In genomic region chr15:40471778-40472130, GRCh38 we compare ENCODE assay signal across 8 cellular contexts. TPM values are rescaled to one million over a fixed set of nuclear protein-coding genes. Genes with fewer than 3 reads are reported as not detected.
DNase-seq lines count a peak whose midpoint lies in the region; ATAC-seq and TF ChIP-seq lines count a peak whose summit lies in the region.

No MANE protein-coding gene starts in this region.

- H3F3A ChIP-seq in PC-9 (ENCODE audit: insufficient read depth, low read depth) = peaks cover 22% of the 10 kb centered on the region; the same call in 1 of the 2 replicates

- H3K4me3 Mint-ChIP-seq in CD8-positive, alpha-beta T cell = peak overlapping the region; percentile 89

- H3K4me2 ChIP-seq in PC-9 = peak overlapping the region; percentile 77

- H3K9me3 Mint-ChIP-seq in CD8-positive, alpha-beta T cell = no peaks in the 10 kb centered on the region

- peaks cover 15% of the 10 kb centered on the region for H3K4me1 Mint-ChIP-seq in CD8-positive, alpha-beta T cell (ENCODE audit: low read depth)

- peak overlapping the region; percentile 88 for H3K4me3 ChIP-seq in CD8-positive, alpha-beta T cell (ENCODE audit: low read depth, low read length)
- H3K4me3 ChIP-seq in PC-9 (peak overlapping the region; percentile 66), colonic mucosa (peak overlapping the region; percentile 87), lower lobe of right lung (peak overlapping the region; percentile 96), urinary bladder (ENCODE audit: low read depth, low read length) (peak overlapping the region; percentile 72)

- CTCF ChIA-PET in CD8-positive, alpha-beta T cell (lab: Charles Lee) = no interaction called here
- CTCF ChIA-PET in PC-9 (lab: Charles Lee) = interaction anchor here (0.6 kb wide), 1 partner anchor 422 kb away, joined by 5 read pairs; no protein-coding TSS in a partner anchor

- H3K9me3 ChIP-seq in CD8-positive, alpha-beta T cell (ENCODE audit: low read length) = no peaks in the 10 kb centered on the region
- H3K9me3 ChIP-seq in PC-9 (ENCODE audit: insufficient read depth, low read depth) = no peaks in the 10 kb centered on the region
- H3K9me3 ChIP-seq in colonic mucosa = no peaks in the 10 kb centered on the region
- H3K9me3 ChIP-seq in lower lobe of right lung = no peaks in the 10 kb centered on the region

- H3K36me3 ChIP-seq in CD8-positive, alpha-beta T cell (ENCODE audit: insufficient read depth, low read length) = peaks cover under 1% of the 10 kb centered on the region
- H3K36me3 ChIP-seq in PC-9 (ENCODE audit: low read depth) = no peaks in the 10 kb centered on the region
- no peaks in the 10 kb centered on the region for H3K36me3 ChIP-seq in colonic mucosa
- peaks cover 4% of the 10 kb centered on the region for H3K36me3 ChIP-seq in lower lobe of right lung
- no peaks in the 10 kb centered on the region for H3K36me3 ChIP-seq in urinary bladder (ENCODE audit: insufficient read depth)

- peak overlapping the region; percentile 84 to 93 for H3K9ac ChIP-seq in colonic mucosa (ENCODE audit: low read depth in 2 of 2, low read length in 2 of 2)

- peak in 2 of 7 experiments; percentile 22 to 61 for DNase-seq in CD8-positive, alpha-beta T cell
- DNase-seq in PC-9 (peak; percentile 88 to 90), colonic mucosa (no peak), lower lobe of right lung (peak; percentile 61), NCI-H2227 (lab: John Stamatoyannopoulos, UW; ENCODE audit: unreplicated experiment) (no peak), NCI-H2029 treated with DMSO at 0.1 percent for 48 hours (lab: John Stamatoyannopoulos, UW) (no peak)

- H3K4me1 ChIP-seq in CD8-positive, alpha-beta T cell (ENCODE audit: insufficient read depth, low read length) = peaks cover 22% of the 10 kb centered on the region
- H3K4me1 ChIP-seq in PC-9 (replicated peaks; ENCODE audit: insufficient read depth) (peaks cover 17% of the 10 kb centered on the region), colonic mucosa (no peaks in the 10 kb centered on the region), lower lobe of right lung (peaks cover 19% of the 10 kb centered on the region), urinary bladder (ENCODE audit: insufficient read depth) (no peaks in the 10 kb centered on the region)

- whole genome bisulfite sequencing in urinary bladder = 8% methylated on average over 18 of the region's 18 CpGs

- H4K20me1 ChIP-seq in PC-9 (ENCODE audit: insufficient read depth) = no peaks in the 10 kb centered on the region

- POLR2A ChIA-PET in CD8-positive, alpha-beta T cell (lab: Charles Lee) = no interaction called here
- POLR2A ChIA-PET in PC-9 (lab: Charles Lee; ENCODE audit: unreplicated experiment) = no interaction called here

- intact Hi-C loops in CD8-positive, alpha-beta T cell (cut with DNase I, micrococcal nuclease) = loop anchor here in 1 of 2 experiments (2.0 to 5.0 kb wide), 2 partner anchors 19 to 36 kb away; no protein-coding TSS in a partner anchor
- intact Hi-C loops in PC-9 (cut with micrococcal nuclease; ENCODE audit: unreplicated experiment) (loop anchor here (2.0 to 5.0 kb wide), 3 partner anchors 31 to 93 kb away; partner anchors contain the start of genes BAHD1 and CCDC32), colonic mucosa (cut with DNase I) (no loop called here), lower lobe of right lung (cut with DNase I) (no loop called here)

- peak overlapping the region; percentile 85 for H3K27ac Mint-ChIP-seq in CD8-positive, alpha-beta T cell

- no peak for TF ChIP-seq CTCF in CD8-positive, alpha-beta T cell (IDR thresholded peaks at IDR 0.05)
- no peak for TF ChIP-seq CTCF in PC-9 (conservative IDR thresholded peaks at IDR 0.05)
- no peak for TF ChIP-seq CTCF in colonic mucosa (IDR thresholded peaks at IDR 0.05)
- no peak for TF ChIP-seq CTCF in lower lobe of right lung (IDR thresholded peaks at IDR 0.05)

- H3K27me3 Mint-ChIP-seq in CD8-positive, alpha-beta T cell (ENCODE audit: low read depth) = no peaks in the 10 kb centered on the region

- BruUV-seq in PC-9 (replicated peaks; lab: Mats Ljungman, UMichigan) = no TSS peak

- 0 out of 2 replicates have a peak, but pooled peaks cover 7% of the 10 kb centered on the region for H3K79me2 ChIP-seq in PC-9 (ENCODE audit: low read depth)

- H3K27me3 ChIP-seq in CD8-positive, alpha-beta T cell (ENCODE audit: insufficient read depth, low read length) = no peaks in the 10 kb centered on the region
- H3K27me3 ChIP-seq in PC-9 (ENCODE audit: insufficient read depth, low read depth) = no peaks in the 10 kb centered on the region
- H3K27me3 ChIP-seq in colonic mucosa = no peaks in the 10 kb centered on the region
- H3K27me3 ChIP-seq in lower lobe of right lung (ENCODE audit: low read depth) = no peaks in the 10 kb centered on the region

- H3K9me2 ChIP-seq in PC-9 (ENCODE audit: insufficient read depth) = no peaks in the 10 kb centered on the region

- ATAC-seq in CD8-positive, alpha-beta T cell = peak; percentile 32
- ATAC-seq in GM21825 (IDR thresholded peaks at IDR 0.05; ENCODE audit: unreplicated experiment) (peak; percentile 17), lower lobe of right lung (peak; percentile 57)

- peak overlapping the region; percentile 48 for H3K27ac ChIP-seq in CD8-positive, alpha-beta T cell (ENCODE audit: low read depth, low read length)
- peak overlapping the region; percentile 47; the same call in 1 of the 2 replicates for H3K27ac ChIP-seq in PC-9
- H3K27ac ChIP-seq in colonic mucosa = no peak overlapping the region
- peak overlapping the region; percentile 94 for H3K27ac ChIP-seq in lower lobe of right lung
- no peak overlapping the region for H3K27ac ChIP-seq in urinary bladder (ENCODE audit: low read depth)

- peaks cover 3% of the 10 kb centered on the region for H3K36me3 Mint-ChIP-seq in CD8-positive, alpha-beta T cell

- H2AFZ ChIP-seq in PC-9 = peak overlapping the region; percentile 72

RNA-seq across cellular contexts. Expression of gene CHST14, which starts 1.0 kb away (rescaled TPM):
- 1 to 10 TPM; 3.7 to 4.1 TPM for total RNA-seq in CD8-positive, alpha-beta T cell
- 30.6 and 34.3 TPM in 2 replicates for total RNA-seq in PC-9 (2021)
- 1 to 10 TPM; 3.9 to 4.5 TPM for total RNA-seq in colonic mucosa
- total RNA-seq in lower lobe of right lung = 15.9 TPM
- 11.8 TPM for total RNA-seq in urinary bladder
- polyA plus RNA-seq in urinary bladder = 22.6 TPM

RNA-seq across cellular contexts. Expression of gene BAHD1, which starts 31.0 kb away (rescaled TPM):
- total RNA-seq in CD8-positive, alpha-beta T cell = 10 to 100 TPM; 22.2 to 23.7 TPM
- 17.3 and 19.1 TPM in 2 replicates for total RNA-seq in PC-9 (2021)
- 10 to 100 TPM; 25.3 to 26.3 TPM for total RNA-seq in colonic mucosa
- 23.9 TPM for total RNA-seq in lower lobe of right lung
- 7.9 TPM for total RNA-seq in urinary bladder
- 23.0 TPM for polyA plus RNA-seq in urinary bladder

Comparison
In these comparisons a context has a peak if more than half of its experiments do, and no peak if none do; other contexts are left out.
1. DNase-seq: peak in PC-9 (2 of 2) and lower lobe of right lung (single experiment); none in colonic mucosa (single experiment), NCI-H2227 (single experiment) and NCI-H2029 treated with DMSO at 0.1 percent for 48 hours (single experiment).
2. H3K27ac ChIP-seq: peak in CD8-positive, alpha-beta T cell (single experiment), PC-9 (single experiment) and lower lobe of right lung (single experiment); none in colonic mucosa (single experiment) and urinary bladder (single experiment).
3. Peak in every context shown above with its lines, with median percentiles within 50 percentile points of each other: ATAC-seq and H3K4me3 ChIP-seq.